In the genomic region with DNA sequence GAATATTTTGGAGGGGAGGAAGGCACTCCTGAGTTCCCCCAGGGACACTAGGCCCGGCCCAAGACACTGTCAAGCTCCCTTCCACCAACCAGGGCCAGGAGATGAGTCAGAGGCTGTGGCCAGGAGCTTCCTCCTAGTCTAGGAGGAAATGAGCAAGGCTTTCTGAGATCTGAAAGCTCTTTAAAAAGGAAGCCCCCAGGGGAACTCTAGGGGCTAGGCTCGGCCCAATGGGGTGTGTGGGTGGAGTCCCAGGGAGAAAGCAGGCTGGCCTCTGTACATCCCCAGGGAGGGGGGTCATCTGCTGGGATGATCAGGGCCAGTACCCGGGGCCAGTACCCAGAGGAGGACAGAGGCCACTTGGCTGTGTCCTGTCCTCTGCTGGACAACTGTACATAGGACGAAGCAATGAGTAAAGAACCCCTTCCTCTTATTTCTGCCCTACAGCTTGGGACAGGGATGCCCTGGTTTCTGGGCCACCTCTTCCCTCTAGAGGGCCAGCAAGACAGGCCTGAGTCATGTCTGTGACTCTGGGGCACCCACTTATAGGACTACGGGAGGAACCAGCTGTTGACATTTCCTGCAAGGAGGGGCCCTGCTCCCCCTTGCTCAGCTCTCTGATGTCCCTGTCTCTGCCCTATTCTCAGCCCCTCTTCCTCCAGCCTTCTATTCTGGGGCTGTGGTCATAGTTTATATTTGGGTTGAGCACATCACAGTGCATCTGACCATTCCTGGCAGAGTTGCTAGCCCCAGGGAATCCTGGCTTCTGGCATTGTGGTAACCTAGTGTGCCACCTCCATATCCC, we compare ENCODE assay signal across 8 cellular contexts. TPM values are rescaled to one million over a fixed set of nuclear protein-coding genes. Genes with fewer than 3 reads are reported as not detected.
DNase-seq lines count a peak whose midpoint lies in the region; ATAC-seq, FAIRE-seq and TF ChIP-seq lines count a peak whose summit lies in the region.

No MANE protein-coding gene starts in this region.

- H3K27ac ChIP-seq in ascending aorta (peak overlapping the region; percentile 82 to 89), keratinocyte (ENCODE audit: control insufficient read depth, insufficient read depth, low read length) (peak overlapping the region; percentile 74)

- no peaks in the 10 kb centered on the region for H3K36me3 Mint-ChIP-seq in T-helper 17 cell (ENCODE audit: low read depth)

- H3K4me3 ChIP-seq in ascending aorta (peak overlapping the region in 1 of 2 donors; percentile 69), keratinocyte (ENCODE audit: control insufficient read depth in 2 of 3, extremely low read depth in 1 of 3, insufficient read depth in 2 of 3, low read depth in 1 of 3, low read length in 3 of 3) (peak overlapping the region in 2 of 3 experiments; percentile 7 to 41)

- DNase-seq in AG09319 (ENCODE audit: extremely low read depth, low read depth) (peak; percentile 38), T-helper 17 cell (peak; percentile 60 to 78 (median 61)), ascending aorta (ENCODE audit: low spot score in 2 of 2) (peak; percentile 66 to 89), keratinocyte (ENCODE audit: low read depth, low spot score) (no peak), NCI-H524 treated with DMSO at 0.1 percent for 48 hours (lab: John Stamatoyannopoulos, UW) (no peak)
- peak; percentile 56 to 64 for DNase-seq in stimulated activated CD4-positive, alpha-beta T cell treated with anti-CD3 and anti-CD28 coated beads, Interleukin-2, amount 100 ng/mL, for 48 hours

- no peak for TF ChIP-seq CTCF in AG09319 (IDR thresholded peaks at IDR 0.05; ENCODE audit: low read depth, low read length)
- TF ChIP-seq CTCF in ascending aorta (IDR thresholded peaks at IDR 0.05), result no peak
- TF ChIP-seq CTCF in keratinocyte (optimal IDR thresholded peaks at IDR 0.05 in 1 of 3, IDR thresholded peaks at IDR 0.05 in 1 of 3, conservative IDR thresholded peaks at IDR 0.05 in 1 of 3; ENCODE audit: extremely low read depth in 1 of 3, insufficient read depth in 2 of 3, low read length in 3 of 3), result no peak

- peak overlapping the region; percentile 24 for H3K9ac ChIP-seq in keratinocyte (ENCODE audit: control insufficient read depth, extremely low read depth, insufficient read depth, low read length)

- no peak overlapping the region for H2AFZ ChIP-seq in keratinocyte (ENCODE audit: control insufficient read depth, low read length)

- peak; percentile 51 for ATAC-seq in HG03432 (IDR thresholded peaks at IDR 0.05; ENCODE audit: unreplicated experiment)
- peak; percentile 78 for ATAC-seq in T-helper 17 cell

- peak overlapping the region; percentile 86 for H3K4me3 Mint-ChIP-seq in T-helper 17 cell

- H3K4me2 ChIP-seq in keratinocyte (ENCODE audit: control insufficient read depth, extremely low read depth, insufficient read depth, low read depth, low read length), result peak overlapping the region; percentile 85

- H3K9me3 ChIP-seq in T-helper 17 cell (ENCODE audit: control insufficient read depth, low read length, poor library complexity, severe bottlenecking), result no peaks in the 10 kb centered on the region
- H3K9me3 ChIP-seq in ascending aorta, result no peaks in the 10 kb centered on the region
- no peaks in the 10 kb centered on the region for H3K9me3 ChIP-seq in keratinocyte (ENCODE audit: control insufficient read depth, low read depth, low read length)

- H3K36me3 ChIP-seq in ascending aorta (no peaks in the 10 kb centered on the region), keratinocyte (ENCODE audit: control insufficient read depth in 2 of 2, extremely low read depth in 1 of 2, insufficient read depth in 2 of 2, low read length in 2 of 2) (peaks cover 0 to 7% of the 10 kb centered on the region in 2 experiments)

- H3K27me3 Mint-ChIP-seq in T-helper 17 cell, result peaks cover under 1% of the 10 kb centered on the region

- intact Hi-C loops in ascending aorta (cut with DNase I), result loop anchor here (10.0 kb wide), 3 partner anchors 420 to 600 kb away; a partner anchor contains a TSS

- H3K27me3 ChIP-seq in ascending aorta, result peaks cover 6% of the 10 kb centered on the region
- H3K27me3 ChIP-seq in keratinocyte (ENCODE audit: control insufficient read depth, extremely low read depth, insufficient read depth, low read length), result peaks cover 10% of the 10 kb centered on the region

- peak; percentile 60 for TF ChIP-seq POLR2A in GM19193 (IDR thresholded peaks at IDR 0.05; ENCODE audit: extremely low read depth, insufficient read depth, insufficient read length)

- H3K27ac Mint-ChIP-seq in T-helper 17 cell, result peak overlapping the region; percentile 95

- peaks cover 2% of the 10 kb centered on the region for H3K9me1 ChIP-seq in keratinocyte (ENCODE audit: control insufficient read depth, extremely low read depth, insufficient read depth, low read length)

- peaks cover 36 to 44% of the 10 kb centered on the region in 2 donors for H3K4me1 ChIP-seq in ascending aorta
- H3K4me1 ChIP-seq in keratinocyte (ENCODE audit: control insufficient read depth, extremely low read depth, insufficient read depth, low read length), result peaks cover 71% of the 10 kb centered on the region

- peaks cover 16% of the 10 kb centered on the region for H3K79me2 ChIP-seq in keratinocyte (ENCODE audit: control insufficient read depth, insufficient read depth, low read length)

- H4K20me1 ChIP-seq in keratinocyte (ENCODE audit: control insufficient read depth, extremely low read depth, insufficient read depth, low read length), result no peaks in the 10 kb centered on the region

- peak; percentile 69 for FAIRE-seq in keratinocyte (lab: Jason Lieb, UNC)

- dilution Hi-C loops in keratinocyte (cut with MboI; ENCODE audit: extremely low pct_ligation_motif_present, low sequenced_read_pairs), result no loop called here

- H3K4me1 Mint-ChIP-seq in T-helper 17 cell, result peaks cover 39% of the 10 kb centered on the region

RNA-seq across cellular contexts. Expression of a gene that starts 2.7 kb away (rescaled TPM):
- 10 to 100 TPM; 45.1 to 48.6 TPM for total RNA-seq in T-helper 17 cell
- total RNA-seq in ascending aorta, result 20.2 TPM
- 21.6 to 29.6 TPM (median 29.4 TPM) in 3 replicates for polyA plus RNA-seq in keratinocyte
- polyA plus RNA-seq in keratinocyte (2011; ENCODE audit: low read depth), result 17.7 TPM
- polyA plus RNA-seq in keratinocyte (2011; cell fraction: cytosol; rRNA removed), result 10.3 and 15.2 TPM in 2 replicates
- polyA plus RNA-seq in keratinocyte (2011; cell fraction: nucleus; rRNA removed), result 91.1 and 111 TPM in 2 replicates
- 14.5 and 36.2 TPM in 2 replicates for polyA plus RNA-seq in keratinocyte (2012; ENCODE audit: low replicate concordance)
- polyA minus RNA-seq in keratinocyte, result 17.5 to 52.8 TPM (median 35.1 TPM) in 3 replicates
- 41.4 TPM for polyA minus RNA-seq in keratinocyte (2011; cell fraction: cytosol; rRNA and poly(A)+ RNA removed)
- polyA minus RNA-seq in keratinocyte (2011; cell fraction: nucleus; rRNA and poly(A)+ RNA removed), result 25.7 and 33.4 TPM in 2 replicates

RNA-seq across cellular contexts. Expression of a gene that starts 4.2 kb away (rescaled TPM):
- total RNA-seq in T-helper 17 cell (1 to 10 TPM; 1.3 to 1.4 TPM), ascending aorta (13.5 TPM)
- 0.51 to 0.68 TPM (median 0.62 TPM) in 3 replicates for polyA plus RNA-seq in keratinocyte
- polyA plus RNA-seq in keratinocyte (2011; ENCODE audit: low read depth), result 0.56 TPM
- 0.27 and 0.41 TPM in 2 replicates for polyA plus RNA-seq in keratinocyte (2011; cell fraction: cytosol; rRNA removed)
- 2.4 and 3.5 TPM in 2 replicates for polyA plus RNA-seq in keratinocyte (2011; cell fraction: nucleus; rRNA removed)
- 0.42 and 0.62 TPM in 2 replicates for polyA plus RNA-seq in keratinocyte (2012; ENCODE audit: low replicate concordance)
- polyA minus RNA-seq in keratinocyte, result 0.43 to 0.99 TPM (median 0.51 TPM) in 3 replicates
- polyA minus RNA-seq in keratinocyte (2011; cell fraction: cytosol; rRNA and poly(A)+ RNA removed), result not detected
- polyA minus RNA-seq in keratinocyte (2011; cell fraction: nucleus; rRNA and poly(A)+ RNA removed), result 0.78 and 2.1 TPM in 2 replicates

RNA-seq across cellular contexts. Expression of a gene that starts 17.7 kb away (rescaled TPM):
- 10 to 100 TPM; 27.9 to 28.2 TPM for total RNA-seq in T-helper 17 cell
- 8.3 TPM for total RNA-seq in ascending aorta
- polyA plus RNA-seq in keratinocyte, result 44.9 to 47.6 TPM (median 46.3 TPM) in 3 replicates
- polyA plus RNA-seq in keratinocyte (2011; ENCODE audit: low read depth), result 28.4 TPM
- polyA plus RNA-seq in keratinocyte (2011; cell fraction: cytosol; rRNA removed), result 32.4 and 50.2 TPM in 2 replicates
- polyA plus RNA-seq in keratinocyte (2011; cell fraction: nucleus; rRNA removed), result 41.7 and 44.5 TPM in 2 replicates
- polyA plus RNA-seq in keratinocyte (2012; ENCODE audit: low replicate concordance), result 39.1 and 45.1 TPM in 2 replicates
- 29.7 to 39.9 TPM (median 32.6 TPM) in 3 replicates for polyA minus RNA-seq in keratinocyte
- 27.6 TPM for polyA minus RNA-seq in keratinocyte (2011; cell fraction: cytosol; rRNA and poly(A)+ RNA removed)
- polyA minus RNA-seq in keratinocyte (2011; cell fraction: nucleus; rRNA and poly(A)+ RNA removed), result 12.6 and 15.7 TPM in 2 replicates

RNA-seq across cellular contexts. Expression of a gene that starts 34.7 kb away (rescaled TPM):
- total RNA-seq in T-helper 17 cell (10 to 100 TPM; 17.8 to 18.4 TPM), ascending aorta (3.7 TPM)
- polyA plus RNA-seq in keratinocyte, result 0.80 to 4.3 TPM (median 1.3 TPM) in 3 replicates
- 0.94 TPM for polyA plus RNA-seq in keratinocyte (2011; ENCODE audit: low read depth)
- 0.68 and 1.3 TPM in 2 replicates for polyA plus RNA-seq in keratinocyte (2011; cell fraction: cytosol; rRNA removed)
- polyA plus RNA-seq in keratinocyte (2011; cell fraction: nucleus; rRNA removed), result 7.1 and 9.7 TPM in 2 replicates
- 0.60 and 4.4 TPM in 2 replicates for polyA plus RNA-seq in keratinocyte (2012; ENCODE audit: low replicate concordance)
- polyA minus RNA-seq in keratinocyte, result 1.4 to 4.9 TPM (median 2.5 TPM) in 3 replicates
- polyA minus RNA-seq in keratinocyte (2011; cell fraction: cytosol; rRNA and poly(A)+ RNA removed), result 7.7 TPM
- polyA minus RNA-seq in keratinocyte (2011; cell fraction: nucleus; rRNA and poly(A)+ RNA removed), result 2.5 and 2.6 TPM in 2 replicates

RNA-seq across cellular contexts. Expression of a gene that starts 45.7 kb away (rescaled TPM):
- total RNA-seq in T-helper 17 cell, result 1 to 10 TPM; 2.4 TPM
- total RNA-seq in ascending aorta, result not detected
- polyA plus RNA-seq in keratinocyte, result 21.0 to 38.7 TPM (median 23.4 TPM) in 3 replicates
- 7.2 TPM for polyA plus RNA-seq in keratinocyte (2011; ENCODE audit: low read depth)
- 10.4 and 26.3 TPM in 2 replicates for polyA plus RNA-seq in keratinocyte (2011; cell fraction: cytosol; rRNA removed)
- polyA plus RNA-seq in keratinocyte (2011; cell fraction: nucleus; rRNA removed), result 37.7 and 52.4 TPM in 2 replicates
- 21.4 and 27.8 TPM in 2 replicates for polyA plus RNA-seq in keratinocyte (2012; ENCODE audit: low replicate concordance)
- polyA minus RNA-seq in keratinocyte, result 17.3 to 29.4 TPM (median 24.9 TPM) in 3 replicates
- polyA minus RNA-seq in keratinocyte (2011; cell fraction: cytosol; rRNA and poly(A)+ RNA removed), result 42.6 TPM
- 24.1 and 26.5 TPM in 2 replicates for polyA minus RNA-seq in keratinocyte (2011; cell fraction: nucleus; rRNA and poly(A)+ RNA removed)

Comparison
In these comparisons a context has a peak if more than half of its experiments do, and no peak if none do; other contexts are left out.
1. DNase-seq: peak in AG09319 (single experiment), T-helper 17 cell (3 of 3), ascending aorta (2 of 2) and stimulated activated CD4-positive, alpha-beta T cell treated with anti-CD3 and anti-CD28 coated beads, Interleukin-2, amount 100 ng/mL, for 48 hours (2 of 2); none in keratinocyte (single experiment) and NCI-H524 treated with DMSO at 0.1 percent for 48 hours (single experiment).